7 cellular contexts compared by ENCODE assay signal in genomic region chr17:28928061-28928460, GRCh38. TPM values are rescaled to one million over a fixed set of nuclear protein-coding genes. Genes with fewer than 3 reads are reported as not detected.
A peak's percentile ranks its signal among the peaks of the same experiment; 100 is the strongest.
DNase-seq lines count a peak whose midpoint lies in the region; ATAC-seq, FAIRE-seq and TF ChIP-seq lines count a peak whose summit lies in the region.

No MANE protein-coding gene starts in this region.

- WGBS in prostate gland: 96% methylated on average over 2 of the region's 2 CpGs

- TF ChIP-seq CTCF in RWPE1 (conservative IDR thresholded peaks at IDR 0.05; ENCODE audit: low read depth) (no peak), prostate gland (IDR thresholded peaks at IDR 0.05) (no peak)

- no peak overlapping the region for H3K4me3 Mint-ChIP-seq in activated naive CD8-positive, alpha-beta T cell treated with anti-CD3 and anti-CD28 coated beads, Interleukin-2, amount 10 ng/mL, durations not matched to agents 7 days and 5 days

- H3K27ac ChIP-seq in RWPE1: peak overlapping the region; percentile 15; the same call in 1 of the 2 replicates
- no peak overlapping the region for H3K27ac ChIP-seq in prostate gland

- H3K4me1 Mint-ChIP-seq in activated naive CD8-positive, alpha-beta T cell treated with anti-CD3 and anti-CD28 coated beads, Interleukin-2, amount 10 ng/mL, durations not matched to agents 7 days and 5 days: peaks cover 35% of the 10 kb centered on the region

- no peaks in the 10 kb centered on the region for H3K36me3 ChIP-seq in prostate gland

- no peaks in the 10 kb centered on the region for H3K27me3 ChIP-seq in prostate gland (replicated peaks; ENCODE audit: insufficient read depth)

- H3K27me3 Mint-ChIP-seq in activated naive CD8-positive, alpha-beta T cell treated with anti-CD3 and anti-CD28 coated beads, Interleukin-2, amount 10 ng/mL, durations not matched to agents 7 days and 5 days: no peaks in the 10 kb centered on the region

- peak overlapping the region; percentile 59 for H3K27ac Mint-ChIP-seq in activated naive CD8-positive, alpha-beta T cell treated with anti-CD3 and anti-CD28 coated beads, Interleukin-2, amount 10 ng/mL, durations not matched to agents 7 days and 5 days

- H3K9me3 ChIP-seq in prostate gland: no peaks in the 10 kb centered on the region

- no peaks in the 10 kb centered on the region for H3K4me1 ChIP-seq in prostate gland (replicated peaks)

- TF ChIP-seq POLR2A in GM12892 (IDR thresholded peaks at IDR 0.05; ENCODE audit: low read depth, low read length) (no peak), prostate gland (IDR thresholded peaks at IDR 0.05) (no peak)

- CTCF ChIA-PET in RWPE1 (lab: Yijun Ruan, JAX): interaction anchor here (1.2 kb wide), 1 partner anchor 10 kb away, joined by 3 read pairs; no protein-coding TSS in a partner anchor

- DNase-seq in GM12892 (ENCODE audit: insufficient read length) (no peak), RWPE1 (ENCODE audit: low spot score) (no peak), renal cortical epithelial cell (ENCODE audit: low read depth) (peak; percentile 81), Right ventricle myocardium superior (no peak), iPS-NIHi7 (ENCODE audit: extremely low spot score) (no peak), prostate gland (ENCODE audit: low spot score) (no peak)
- no peak for DNase-seq in activated naive CD8-positive, alpha-beta T cell treated with anti-CD3 and anti-CD28 coated beads, Interleukin-2, amount 10 ng/mL, durations not matched to agents 7 days and 5 days

- FAIRE-seq in GM12892 (lab: Jason Lieb, UNC): peak; percentile 51

- POLR2A ChIA-PET in RWPE1 (lab: Yijun Ruan, JAX; ENCODE audit: low non-redundant PET): no interaction called here
- POLR2A ChIA-PET in activated naive CD8-positive, alpha-beta T cell treated with anti-CD3 and anti-CD28 coated beads, Interleukin-2, amount 10 ng/mL, durations not matched to agents 7 days and 5 days (lab: Charles Lee): interaction anchor here (1.6 to 2.1 kb wide), 2 partner anchors 21 to 30 kb away, joined by 4 to 9 read pairs; partner anchors contain the start of gene FLOT2

- H3K4me3 ChIP-seq in prostate gland: no peak overlapping the region

- intact Hi-C loops in Right ventricle myocardium superior (cut with DNase I) (no loop called here), prostate gland (cut with DNase I) (no loop called here)

- ATAC-seq in activated naive CD8-positive, alpha-beta T cell treated with anti-CD3 and anti-CD28 coated beads, Interleukin-2, amount 10 ng/mL, durations not matched to agents 7 days and 5 days (ENCODE audit: low read depth): no peak
- ATAC-seq in Right ventricle myocardium superior (ENCODE audit: poor library complexity): no peak

- H3K36me3 Mint-ChIP-seq in activated naive CD8-positive, alpha-beta T cell treated with anti-CD3 and anti-CD28 coated beads, Interleukin-2, amount 10 ng/mL, durations not matched to agents 7 days and 5 days: peaks cover 51% of the 10 kb centered on the region

- H3K9me3 Mint-ChIP-seq in activated naive CD8-positive, alpha-beta T cell treated with anti-CD3 and anti-CD28 coated beads, Interleukin-2, amount 10 ng/mL, durations not matched to agents 7 days and 5 days: peaks cover 1% of the 10 kb centered on the region

RNA-seq across cellular contexts. Expression of gene PHF12, which starts 23.3 kb away (rescaled TPM):
- 18.2 TPM for polyA plus RNA-seq in GM12892 (2012; ENCODE audit: missing spikeins)
- 10 to 100 TPM; 98.6 to 99.9 TPM for total RNA-seq in activated naive CD8-positive, alpha-beta T cell treated with anti-CD3 and anti-CD28 coated beads, Interleukin-2, amount 10 ng/mL, durations not matched to agents 7 days and 5 days
- total RNA-seq in renal cortical epithelial cell (12.9 and 47.0 TPM in 2 replicates), Right ventricle myocardium superior (14.8 TPM), prostate gland (100 to 1,000 TPM in 1 of 2 donors, 10 to 100 TPM in 1; 74.9 to 112 TPM)

RNA-seq across cellular contexts. Expression of gene DHRS13, which starts 25.2 kb away (rescaled TPM):
- polyA plus RNA-seq in GM12892 (2012; ENCODE audit: missing spikeins): 5.9 TPM
- total RNA-seq in activated naive CD8-positive, alpha-beta T cell treated with anti-CD3 and anti-CD28 coated beads, Interleukin-2, amount 10 ng/mL, durations not matched to agents 7 days and 5 days: 10 to 100 TPM; 31.6 to 32.0 TPM
- total RNA-seq in renal cortical epithelial cell (8.0 and 16.5 TPM in 2 replicates), Right ventricle myocardium superior (2.9 TPM), prostate gland (10 to 100 TPM; 36.8 to 61.3 TPM)

RNA-seq across cellular contexts. Expression of gene FLOT2, which starts 30.5 kb away (rescaled TPM):
- 38.4 TPM for polyA plus RNA-seq in GM12892 (2012; ENCODE audit: missing spikeins)
- total RNA-seq in activated naive CD8-positive, alpha-beta T cell treated with anti-CD3 and anti-CD28 coated beads, Interleukin-2, amount 10 ng/mL, durations not matched to agents 7 days and 5 days: 100 to 1,000 TPM; 195 to 216 TPM
- total RNA-seq in renal cortical epithelial cell: 62.7 and 158 TPM in 2 replicates
- 101 TPM for total RNA-seq in Right ventricle myocardium superior
- 100 to 1,000 TPM in 1 of 2 donors, 10 to 100 TPM in 1; 82.9 to 121 TPM for total RNA-seq in prostate gland
